8 cellular contexts compared by ENCODE assay signal in the genomic region with DNA sequence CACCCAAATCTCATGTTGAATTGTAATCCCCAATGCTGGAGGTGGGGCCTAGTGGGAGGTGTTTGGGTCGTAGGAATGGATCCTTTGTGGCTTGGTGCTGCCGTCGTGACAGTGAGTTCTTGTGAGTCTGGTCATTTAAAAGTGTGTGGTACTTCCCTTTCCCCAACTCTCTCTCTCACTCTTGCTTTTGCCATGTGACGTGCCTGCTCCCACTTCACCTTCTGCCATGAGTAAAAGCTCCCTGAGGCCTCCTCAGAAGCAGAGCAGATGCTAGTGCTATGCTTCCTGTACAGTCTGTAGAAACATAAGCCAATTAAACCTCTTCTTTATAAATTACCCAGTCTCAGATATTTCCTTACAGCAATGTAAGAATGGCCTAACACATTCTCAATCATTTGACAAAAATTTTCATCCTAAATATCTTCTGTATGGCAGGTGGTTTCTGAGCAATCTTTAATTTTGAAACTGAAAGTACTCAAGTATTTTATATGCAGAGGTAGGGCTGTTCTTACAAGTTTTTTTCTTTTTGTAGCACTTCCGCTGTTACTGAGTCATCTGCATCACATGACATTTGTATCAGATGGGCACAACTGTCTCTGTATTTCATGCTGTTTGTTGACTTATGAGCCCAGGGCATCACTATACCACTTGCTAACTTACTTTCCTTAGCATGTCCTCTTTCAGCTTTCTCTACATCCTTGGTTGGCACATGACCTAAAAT. TPM values are rescaled to one million over a fixed set of nuclear protein-coding genes. Genes with fewer than 3 reads are reported as not detected.
DNase-seq lines count a peak whose midpoint lies in the region; ATAC-seq and TF ChIP-seq lines count a peak whose summit lies in the region.

No MANE protein-coding gene starts in this region.

- peak overlapping the region; percentile 15 for H3K4me3 ChIP-seq in fibroblast of pulmonary artery (replicated peaks; ENCODE audit: low read depth, low read length)

- no peaks in the 10 kb centered on the region for H3K27me3 Mint-ChIP-seq in activated CD4-positive, alpha-beta memory T cell treated with anti-CD3 and anti-CD28 coated beads, Interleukin-2, amount 10 ng/mL, durations not matched to agents 7 days and 5 days

- peaks cover 37% of the 10 kb centered on the region for H3K4me1 Mint-ChIP-seq in activated CD4-positive, alpha-beta memory T cell treated with anti-CD3 and anti-CD28 coated beads, Interleukin-2, amount 10 ng/mL, durations not matched to agents 7 days and 5 days

- CTCF ChIA-PET in activated CD4-positive, alpha-beta memory T cell treated with anti-CD3 and anti-CD28 coated beads, Interleukin-2, amount 10 ng/mL, durations not matched to agents 7 days and 5 days (lab: Charles Lee) = interaction anchor here (0.6 to 5.0 kb wide), 5 partner anchors 9 to 1543 kb away, joined by 3 to 87 read pairs (median 9); a partner anchor contains a TSS

- DNase-seq in NCI-H2171 treated with DMSO at 0.1 percent for 48 hours (lab: John Stamatoyannopoulos, UW) (peak; percentile 9), NCI-H2171 (lab: John Stamatoyannopoulos, UW) (no peak), fibroblast of pulmonary artery (ENCODE audit: low read depth) (peak; percentile 89), NOMO-1 treated with dmso at 0.1 percent for 144 hours (lab: John Stamatoyannopoulos, UW; ENCODE audit: unreplicated experiment) (no peak)
- DNase-seq in activated CD4-positive, alpha-beta memory T cell treated with anti-CD3 and anti-CD28 coated beads, Interleukin-2, amount 10 ng/mL, durations not matched to agents 7 days and 5 days = peak; percentile 47
- peak; percentile 24 to 32 for DNase-seq in stimulated activated CD4-positive, alpha-beta T cell treated with anti-CD3 and anti-CD28 coated beads, Interleukin-2, amount 100 ng/mL, for 48 hours

- peaks cover 12% of the 10 kb centered on the region for H3K9me3 Mint-ChIP-seq in activated CD4-positive, alpha-beta memory T cell treated with anti-CD3 and anti-CD28 coated beads, Interleukin-2, amount 10 ng/mL, durations not matched to agents 7 days and 5 days

- POLR2A ChIA-PET in activated CD4-positive, alpha-beta memory T cell treated with anti-CD3 and anti-CD28 coated beads, Interleukin-2, amount 10 ng/mL, durations not matched to agents 7 days and 5 days (lab: Charles Lee) = interaction anchor here (1.1 to 4.3 kb wide), 4 partner anchors 9 to 347 kb away, joined by 6 to 32 read pairs (median 6); a partner anchor contains a TSS

- peak overlapping the region; percentile 96 for H3K27ac Mint-ChIP-seq in activated CD4-positive, alpha-beta memory T cell treated with anti-CD3 and anti-CD28 coated beads, Interleukin-2, amount 10 ng/mL, durations not matched to agents 7 days and 5 days

- no peak for TF ChIP-seq CTCF in fibroblast of pulmonary artery (IDR thresholded peaks at IDR 0.05; ENCODE audit: low read length, missing control alignments)

- peak overlapping the region; percentile 65 for H3K4me3 Mint-ChIP-seq in activated CD4-positive, alpha-beta memory T cell treated with anti-CD3 and anti-CD28 coated beads, Interleukin-2, amount 10 ng/mL, durations not matched to agents 7 days and 5 days

- peaks cover 64% of the 10 kb centered on the region for H3K36me3 Mint-ChIP-seq in activated CD4-positive, alpha-beta memory T cell treated with anti-CD3 and anti-CD28 coated beads, Interleukin-2, amount 10 ng/mL, durations not matched to agents 7 days and 5 days (ENCODE audit: low read depth)

- ATAC-seq in HG03432 (IDR thresholded peaks at IDR 0.05; ENCODE audit: unreplicated experiment) (peak; percentile 89), HG03045 (IDR thresholded peaks at IDR 0.05; ENCODE audit: unreplicated experiment) (no peak)

RNA-seq across cellular contexts. Expression of a gene that starts 8.8 kb away (rescaled TPM):
- 10 to 100 TPM; 23.0 to 23.1 TPM for total RNA-seq in activated CD4-positive, alpha-beta memory T cell treated with anti-CD3 and anti-CD28 coated beads, Interleukin-2, amount 10 ng/mL, durations not matched to agents 7 days and 5 days

Comparison
In these comparisons a context has a peak if more than half of its experiments do, and no peak if none do; other contexts are left out.
1. DNase-seq: peak in NCI-H2171 treated with DMSO at 0.1 percent for 48 hours (single experiment), activated CD4-positive, alpha-beta memory T cell treated with anti-CD3 and anti-CD28 coated beads, Interleukin-2, amount 10 ng/mL, durations not matched to agents 7 days and 5 days (single experiment), fibroblast of pulmonary artery (single experiment) and stimulated activated CD4-positive, alpha-beta T cell treated with anti-CD3 and anti-CD28 coated beads, Interleukin-2, amount 100 ng/mL, for 48 hours (2 of 2); none in NCI-H2171 (single experiment) and NOMO-1 treated with dmso at 0.1 percent for 144 hours (single experiment).